Comparison of ENCODE assay signal across 8 cellular contexts in the genomic region with DNA sequence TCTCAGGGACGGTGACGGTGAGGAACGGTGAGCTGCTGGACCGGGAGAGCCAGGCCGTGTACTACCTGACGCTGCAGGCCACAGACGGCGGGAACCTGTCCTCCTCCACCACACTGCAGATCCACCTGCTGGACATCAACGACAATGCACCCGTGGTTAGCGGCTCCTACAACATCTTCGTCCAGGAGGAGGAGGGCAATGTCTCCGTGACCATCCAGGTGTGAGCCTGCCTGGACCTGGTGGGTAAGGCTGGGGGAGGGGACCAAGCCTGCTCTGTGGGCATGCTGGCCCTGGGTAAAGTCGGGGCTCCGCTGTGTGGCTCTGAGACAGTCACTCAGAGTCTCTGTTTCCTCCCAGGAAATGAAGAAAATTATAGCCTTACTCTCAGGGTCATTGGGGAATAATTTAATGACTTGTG. TPM values are rescaled to one million over a fixed set of nuclear protein-coding genes. Genes with fewer than 3 reads are reported as not detected.
A peak's percentile ranks its signal among the peaks of the same experiment; 100 is the strongest.
DNase-seq lines count a peak whose midpoint lies in the region; ATAC-seq, FAIRE-seq and TF ChIP-seq lines count a peak whose summit lies in the region.

No MANE protein-coding gene starts in this region.

- H3K9me3 ChIP-seq in K562 (replicated peaks; ENCODE audit: control insufficient read depth, insufficient read depth, low read depth, low read length) = no peaks in the 10 kb centered on the region
- H3K9me3 ChIP-seq in upper lobe of right lung = no peaks in the 10 kb centered on the region

- in situ Hi-C loops in GM13976 (cut with MboI; ENCODE audit: low sequenced_read_pairs, unreplicated experiment) = loop anchor here (25.0 kb wide), 1 partner anchor 166 kb away; a partner anchor contains a TSS
- in situ Hi-C loops in K562 (cut with MboI) = loop anchor here (25.0 kb wide), 1 partner anchor 841 kb away; no protein-coding TSS in a partner anchor

- peak overlapping the region; percentile 58; the same call in 1 of the 2 replicates for H2AFZ ChIP-seq in K562 (ENCODE audit: low read depth, low read length)

- TF ChIP-seq RAD21 in K562 (CRISPR knock-in tag; conservative IDR thresholded peaks at IDR 0.05 in 1 of 2, IDR thresholded peaks at IDR 0.05 in 1 of 2) = peak in 1 of 2 experiments; percentile 69; a peak in 3 of 4 replicates

- no peaks in the 10 kb centered on the region for H3K79me2 ChIP-seq in K562 (ENCODE audit: control insufficient read depth, insufficient read depth, low read length)

- CTCF ChIA-PET in K562 (lab: Yijun Ruan, JAX; ENCODE audit: low intra/inter-chr PET ratio) = interaction anchor here (0.5 to 1.3 kb wide), 3 partner anchors 11 to 441 kb away, joined by 3 to 5 read pairs (median 3); no protein-coding TSS in a partner anchor

- H4K20me1 ChIP-seq in K562 (replicated peaks; ENCODE audit: control insufficient read depth, insufficient read depth, low read length) = no peaks in the 10 kb centered on the region; the same call in 1 of the 2 replicates

- H3K4me3 ChIP-seq in K562 (no peak overlapping the region), upper lobe of right lung (no peak overlapping the region)

- POLR2A ChIA-PET in K562 (lab: Yijun Ruan, JAX) = interaction anchor here (0.6 kb wide), 1 partner anchor 208 kb away, joined by 3 read pairs; no protein-coding TSS in a partner anchor

- peak; percentile 94 for FAIRE-seq in K562 (lab: Jason Lieb, UNC)

- 0 out of 2 replicates have a peak overlapping the region, but pooled peaks have one; percentile 6 for H3K4me2 ChIP-seq in K562 (ENCODE audit: insufficient read depth, low read length)

- no TSS peak for BruUV-seq in K562 (replicated peaks; lab: Mats Ljungman, UMichigan)

- intact Hi-C loops in K562 (cut with micrococcal nuclease) (loop anchor here (10.0 kb wide), 1 partner anchor 66 kb away; a partner anchor contains a TSS), left colon (cut with DNase I, micrococcal nuclease) (no loop called here), upper lobe of right lung (cut with DNase I) (no loop called here)

- ATAC-seq in K562 (peak; percentile 87), left colon (peak; percentile 84), upper lobe of right lung (peak; percentile 85), GM21528 (IDR thresholded peaks at IDR 0.05; ENCODE audit: low FRiP score, unreplicated experiment) (no peak)

- H3K36me3 ChIP-seq in K562 (ENCODE audit: control insufficient read depth, insufficient read depth, low read length) (no peaks in the 10 kb centered on the region), upper lobe of right lung (no peaks in the 10 kb centered on the region)

- peak; percentile 18 for TF ChIP-seq CTCF in GM13976 (IDR thresholded peaks at IDR 0.05; ENCODE audit: borderline replicate concordance, control extremely low read depth, extremely low read depth, insufficient read depth, missing control alignments)
- TF ChIP-seq CTCF in K562 (IDR thresholded peaks at IDR 0.05 in 2 of 3, conservative IDR thresholded peaks at IDR 0.05 in 1 of 3; ENCODE audit: insufficient read depth in 2 of 3, low read depth in 1 of 3, low read length in 3 of 3) = peak; percentile 70 to 88 (median 82)
- TF ChIP-seq CTCF in upper lobe of right lung (IDR thresholded peaks at IDR 0.05) = peak; percentile 45

- H3K27me3 ChIP-seq in K562 (ENCODE audit: control insufficient read depth in 2 of 2, insufficient read depth in 2 of 2, low read length in 2 of 2) (peaks cover 9 to 28% of the 10 kb centered on the region in 2 experiments; a peak in 4 of 5 replicates), upper lobe of right lung (no peaks in the 10 kb centered on the region)

- 4% methylated on average over 14 of the region's 15 CpGs for WGBS in K562 (ENCODE audit: insufficient coverage, low coverage, missing lambda C conversion rate)

- peaks cover 0 to 38% of the 10 kb centered on the region in 2 experiments; a peak in 3 of 5 replicates for H3K4me1 ChIP-seq in K562 (replicated peaks in 1 of 2; ENCODE audit: control insufficient read depth in 2 of 2, insufficient read depth in 2 of 2, low read length in 2 of 2)
- H3K4me1 ChIP-seq in upper lobe of right lung = no peaks in the 10 kb centered on the region

- no peak overlapping the region for H3K27ac ChIP-seq in K562 (ENCODE audit: extremely low read depth, low read depth, low read length)
- H3K27ac ChIP-seq in upper lobe of right lung = no peak overlapping the region

- TF ChIP-seq EP300 in K562 (IDR thresholded peaks at IDR 0.05; ENCODE audit: low read length) = no peak

- DNase-seq in 8988T (peak; percentile 95), GM13976 (ENCODE audit: low spot score) (peak; percentile 73), RKO (ENCODE audit: low spot score) (peak; percentile 52), K562 (ENCODE audit: extremely low read depth in 1 of 4, low spot score in 3 of 4) (peak; percentile 80 to 84 (median 84)), left colon (peak; percentile 66 to 69), upper lobe of right lung (peak; percentile 79), DMS153 (lab: John Stamatoyannopoulos, UW) (no peak)

- H3K9ac ChIP-seq in K562 (ENCODE audit: insufficient read depth in 1 of 2, low read depth in 2 of 2, low read length in 2 of 2) = peak overlapping the region in 1 of 2 experiments; percentile 66; a peak in 1 of 4 replicates

- TF ChIP-seq POLR2A in K562 (conservative IDR thresholded peaks at IDR 0.05) = no peak

- H3K9me1 ChIP-seq in K562 (ENCODE audit: control insufficient read depth, insufficient read depth, low read length) = no peaks in the 10 kb centered on the region

RNA-seq across cellular contexts. Expression of a gene that starts 29.3 kb away (rescaled TPM):
- total RNA-seq in K562 (2011; cell fraction: chromatin; rRNA removed; ENCODE audit: low replicate concordance) = 1.0 TPM in 1 of 2 replicates, not detected in the other
- 0.13 and 0.17 TPM in 2 replicates for total RNA-seq in K562 (2011; cell fraction: nucleolus; rRNA removed)
- 0.15 TPM in 1 of 2 replicates, not detected in the other for total RNA-seq in K562 (2011; cell fraction: nucleoplasm; rRNA removed)
- 0.04 and 0.09 TPM in 2 replicates for total RNA-seq in K562 (2014; rRNA removed)
- total RNA-seq in K562 (2014; rRNA removed; fragmentation: Illumina TruSeq; extraction: Trizol) = 0.10 and 0.18 TPM in 2 replicates
- total RNA-seq in K562 (2015; rRNA removed; fragmentation: Illumina TruSeq; extraction: Trizol) = 0.22 and 0.23 TPM in 2 replicates
- total RNA-seq in K562 (2021) = 0.36 and 0.62 TPM in 2 replicates
- 0.01 TPM in 1 of 2 replicates, not detected in the other for polyA plus RNA-seq in K562 (2011; rRNA removed)
- not detected in 2 replicates for polyA plus RNA-seq in K562 (2011; cell fraction: cytosol; rRNA removed)
- polyA plus RNA-seq in K562 (2011; cell fraction: nucleus; rRNA removed) = 0.06 and 0.18 TPM in 2 replicates
- polyA plus RNA-seq in K562 (2012) = 0.07 and 0.42 TPM in 2 replicates
- polyA plus RNA-seq in K562 (2014; fragmentation: Illumina TruSeq; extraction: Trizol) = 0.01 and 0.04 TPM in 2 replicates
- polyA plus RNA-seq in K562 (2014; fragmentation: Nextera tagmentation; extraction: Ambion mirVana) = not detected
- polyA plus RNA-seq in K562 (2014; rRNA removed) = 0.03 TPM in 1 of 2 replicates, not detected in the other
- not detected in 2 replicates for polyA minus RNA-seq in K562 (2011; rRNA and poly(A)+ RNA removed)
- polyA minus RNA-seq in K562 (2011; cell fraction: cytosol; rRNA and poly(A)+ RNA removed) = 0.67 TPM in 1 of 2 replicates, not detected in the other
- polyA minus RNA-seq in K562 (2011; cell fraction: nucleus; rRNA and poly(A)+ RNA removed) = 0.27 and 0.33 TPM in 2 replicates
- 100 to 1,000 TPM in 1 of 2 donors, 10 to 100 TPM in 1; 93.4 to 141 TPM for total RNA-seq in left colon
- 0.35 TPM for total RNA-seq in upper lobe of right lung

RNA-seq across cellular contexts. Expression of a gene that starts 31.6 kb away (rescaled TPM):
- total RNA-seq in K562 (2011; cell fraction: chromatin; rRNA removed; ENCODE audit: low replicate concordance) = 4.6 and 13.9 TPM in 2 replicates
- total RNA-seq in K562 (2011; cell fraction: nucleolus; rRNA removed) = 5.5 and 8.2 TPM in 2 replicates
- 3.7 and 4.8 TPM in 2 replicates for total RNA-seq in K562 (2011; cell fraction: nucleoplasm; rRNA removed)
- total RNA-seq in K562 (2014; rRNA removed) = 8.8 and 10.4 TPM in 2 replicates
- total RNA-seq in K562 (2014; rRNA removed; fragmentation: Illumina TruSeq; extraction: Trizol) = 3.9 and 4.6 TPM in 2 replicates
- total RNA-seq in K562 (2015; rRNA removed; fragmentation: Illumina TruSeq; extraction: Trizol) = 4.4 and 4.7 TPM in 2 replicates
- 10.7 and 11.6 TPM in 2 replicates for total RNA-seq in K562 (2021)
- 3.3 and 4.0 TPM in 2 replicates for polyA plus RNA-seq in K562 (2011; rRNA removed)
- 1.5 and 6.8 TPM in 2 replicates for polyA plus RNA-seq in K562 (2011; cell fraction: cytosol; rRNA removed)
- polyA plus RNA-seq in K562 (2011; cell fraction: nucleus; rRNA removed) = 1.5 and 3.7 TPM in 2 replicates
- 3.5 and 4.6 TPM in 2 replicates for polyA plus RNA-seq in K562 (2012)
- 4.8 and 6.3 TPM in 2 replicates for polyA plus RNA-seq in K562 (2014; fragmentation: Illumina TruSeq; extraction: Trizol)
- under 1 TPM; 0.15 to 0.22 TPM for polyA plus RNA-seq in K562 (2014; fragmentation: Nextera tagmentation; extraction: Ambion mirVana)
- 5.1 and 5.8 TPM in 2 replicates for polyA plus RNA-seq in K562 (2014; rRNA removed)
- polyA minus RNA-seq in K562 (2011; rRNA and poly(A)+ RNA removed) = 3.8 and 5.3 TPM in 2 replicates
- polyA minus RNA-seq in K562 (2011; cell fraction: cytosol; rRNA and poly(A)+ RNA removed) = 6.5 and 7.2 TPM in 2 replicates
- 2.0 and 2.7 TPM in 2 replicates for polyA minus RNA-seq in K562 (2011; cell fraction: nucleus; rRNA and poly(A)+ RNA removed)
- total RNA-seq in left colon = 1 to 10 TPM; 1.7 to 1.9 TPM
- total RNA-seq in upper lobe of right lung = 1.4 TPM

RNA-seq across cellular contexts. Expression of a gene that starts 41.2 kb away (rescaled TPM):
- 109 and 250 TPM in 2 replicates for total RNA-seq in K562 (2011; cell fraction: chromatin; rRNA removed; ENCODE audit: low replicate concordance)
- total RNA-seq in K562 (2011; cell fraction: nucleolus; rRNA removed) = 141 and 156 TPM in 2 replicates
- total RNA-seq in K562 (2011; cell fraction: nucleoplasm; rRNA removed) = 127 and 128 TPM in 2 replicates
- total RNA-seq in K562 (2014; rRNA removed) (14.8 and 19.7 TPM in 2 replicates), K562 (2014; rRNA removed; fragmentation: Illumina TruSeq; extraction: Trizol) (4.8 and 5.1 TPM in 2 replicates), K562 (2015; rRNA removed; fragmentation: Illumina TruSeq; extraction: Trizol) (7.2 and 7.5 TPM in 2 replicates), K562 (2021) (64.0 and 82.6 TPM in 2 replicates), left colon (10 to 100 TPM; 72.5 to 79.6 TPM), upper lobe of right lung (48.0 TPM)
- polyA plus RNA-seq in K562 (2011; rRNA removed) (7.4 and 25.6 TPM in 2 replicates), K562 (2014; fragmentation: Illumina TruSeq; extraction: Trizol) (20.5 and 39.3 TPM in 2 replicates), K562 (2014; fragmentation: Nextera tagmentation; extraction: Ambion mirVana) (1 to 10 TPM; 1.6 to 2.5 TPM), K562 (2014; rRNA removed) (40.1 and 51.0 TPM in 2 replicates)
- 9.9 and 13.1 TPM in 2 replicates for polyA plus RNA-seq in K562 (2011; cell fraction: cytosol; rRNA removed)
- polyA plus RNA-seq in K562 (2011; cell fraction: nucleus; rRNA removed) = 196 and 219 TPM in 2 replicates
- polyA plus RNA-seq in K562 (2012) = 33.9 and 73.5 TPM in 2 replicates
- polyA minus RNA-seq in K562 (2011; rRNA and poly(A)+ RNA removed) = 2.8 and 3.0 TPM in 2 replicates
- polyA minus RNA-seq in K562 (2011; cell fraction: cytosol; rRNA and poly(A)+ RNA removed) = 17.2 and 25.7 TPM in 2 replicates
- polyA minus RNA-seq in K562 (2011; cell fraction: nucleus; rRNA and poly(A)+ RNA removed) = 40.7 and 48.8 TPM in 2 replicates

RNA-seq across cellular contexts. Expression of a gene that starts 51.9 kb away (rescaled TPM):
- total RNA-seq in K562 (2011; cell fraction: chromatin; rRNA removed; ENCODE audit: low replicate concordance) = not detected in 2 replicates
- not detected in 2 replicates for total RNA-seq in K562 (2011; cell fraction: nucleolus; rRNA removed)
- total RNA-seq in K562 (2011; cell fraction: nucleoplasm; rRNA removed) = not detected in 2 replicates
- 0.29 TPM in 1 of 2 replicates, not detected in the other for total RNA-seq in K562 (2014; rRNA removed)
- total RNA-seq in K562 (2014; rRNA removed; fragmentation: Illumina TruSeq; extraction: Trizol) = not detected in 2 replicates
- not detected in 2 replicates for total RNA-seq in K562 (2015; rRNA removed; fragmentation: Illumina TruSeq; extraction: Trizol)
- total RNA-seq in K562 (2021) = not detected in 2 replicates
- 0.11 TPM in 1 of 2 replicates, not detected in the other for polyA plus RNA-seq in K562 (2011; rRNA removed)
- 0.13 TPM in 1 of 2 replicates, not detected in the other for polyA plus RNA-seq in K562 (2011; cell fraction: cytosol; rRNA removed)
- 0.11 TPM in 2 replicates for polyA plus RNA-seq in K562 (2011; cell fraction: nucleus; rRNA removed)
- not detected in 2 replicates for polyA plus RNA-seq in K562 (2012)
- polyA plus RNA-seq in K562 (2014; fragmentation: Illumina TruSeq; extraction: Trizol) = not detected in 2 replicates
- polyA plus RNA-seq in K562 (2014; fragmentation: Nextera tagmentation; extraction: Ambion mirVana) = not detected
- polyA plus RNA-seq in K562 (2014; rRNA removed) = not detected in 2 replicates
- not detected in 2 replicates for polyA minus RNA-seq in K562 (2011; rRNA and poly(A)+ RNA removed)
- polyA minus RNA-seq in K562 (2011; cell fraction: cytosol; rRNA and poly(A)+ RNA removed) = not detected in 2 replicates
- not detected in 2 replicates for polyA minus RNA-seq in K562 (2011; cell fraction: nucleus; rRNA and poly(A)+ RNA removed)
- total RNA-seq in left colon = not detected
- total RNA-seq in upper lobe of right lung = not detected

RNA-seq across cellular contexts. Expression of a gene that starts 52.1 kb away (rescaled TPM):
- total RNA-seq in K562 (2011; cell fraction: chromatin; rRNA removed; ENCODE audit: low replicate concordance) = not detected in 2 replicates
- not detected in 2 replicates for total RNA-seq in K562 (2011; cell fraction: nucleolus; rRNA removed)
- total RNA-seq in K562 (2011; cell fraction: nucleoplasm; rRNA removed) = not detected in 2 replicates
- total RNA-seq in K562 (2014; rRNA removed) (not detected in 2 replicates), K562 (2014; rRNA removed; fragmentation: Illumina TruSeq; extraction: Trizol) (not detected in 2 replicates), K562 (2015; rRNA removed; fragmentation: Illumina TruSeq; extraction: Trizol) (not detected in 2 replicates), K562 (2021) (not detected in 2 replicates), left colon (not detected), upper lobe of right lung (not detected)
- polyA plus RNA-seq in K562 (2011; rRNA removed) (0.04 TPM in 1 of 2 replicates, not detected in the other), K562 (2014; fragmentation: Illumina TruSeq; extraction: Trizol) (not detected in 2 replicates), K562 (2014; fragmentation: Nextera tagmentation; extraction: Ambion mirVana) (not detected), K562 (2014; rRNA removed) (not detected in 2 replicates)
- polyA plus RNA-seq in K562 (2011; cell fraction: cytosol; rRNA removed) = not detected in 2 replicates
- polyA plus RNA-seq in K562 (2011; cell fraction: nucleus; rRNA removed) = 0.20 TPM in 1 of 2 replicates, not detected in the other
- polyA plus RNA-seq in K562 (2012) = not detected in 2 replicates
- not detected in 2 replicates for polyA minus RNA-seq in K562 (2011; rRNA and poly(A)+ RNA removed)
- not detected in 2 replicates for polyA minus RNA-seq in K562 (2011; cell fraction: cytosol; rRNA and poly(A)+ RNA removed)
- not detected in 2 replicates for polyA minus RNA-seq in K562 (2011; cell fraction: nucleus; rRNA and poly(A)+ RNA removed)

Comparison
In these comparisons a context has a peak if more than half of its experiments do, and no peak if none do; other contexts are left out.
1. CTCF ChIP-seq: peak in every context shown above with its lines; median percentile 82 in K562; 45 in upper lobe of right lung; 18 in GM13976.
2. RNA of a gene that starts 29.3 kb away (total RNA-seq): 93.4 to 141 TPM in left colon; 0.35 TPM in upper lobe of right lung (single experiment) and 0.04 to 1.0 TPM in K562; every median in the first group is over 10 times any median in the second.